In the genomic region with DNA sequence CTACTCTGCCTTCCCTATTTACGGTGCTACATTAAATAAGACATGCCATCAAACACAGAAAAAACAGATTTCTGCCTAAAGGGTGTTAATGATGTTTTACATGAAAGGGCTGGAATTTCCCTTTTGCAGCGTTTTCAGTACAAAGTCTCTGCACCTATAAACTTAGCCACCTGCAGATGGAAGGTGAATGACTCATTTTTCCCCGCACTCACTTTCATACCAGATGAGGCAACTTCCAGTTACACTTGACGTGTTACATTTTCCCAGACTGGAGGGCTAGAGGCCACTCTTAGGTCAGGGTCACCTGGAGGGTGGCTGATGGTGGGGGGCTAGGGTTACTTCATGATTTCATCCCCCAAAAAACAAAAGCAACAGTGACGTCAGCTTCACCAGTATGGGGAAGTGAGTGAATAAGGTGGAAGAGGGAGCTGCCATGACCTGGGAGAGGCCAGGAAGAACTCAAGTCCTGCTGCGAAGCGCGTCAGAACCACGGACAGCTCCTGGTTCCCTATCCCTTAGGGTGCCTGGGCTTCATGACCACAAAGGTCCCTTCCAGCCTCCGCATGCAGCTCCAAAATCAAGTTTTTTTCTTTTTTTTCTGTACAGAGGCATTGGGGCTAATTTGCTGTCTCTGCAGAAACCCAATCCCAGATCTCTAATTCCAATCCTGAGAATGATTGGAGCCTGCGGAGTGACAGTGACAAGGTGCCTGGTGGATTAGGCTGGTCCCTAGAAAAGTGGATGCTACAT, we compare ENCODE assay signal across 8 cellular contexts.
A peak's percentile ranks its signal among the peaks of the same experiment; 100 is the strongest.
DNase-seq lines count a peak whose midpoint lies in the region; ATAC-seq, FAIRE-seq and TF ChIP-seq lines count a peak whose summit lies in the region.

No MANE protein-coding gene starts in this region.

- no peak overlapping the region for H3K14ac ChIP-seq in H1 (ENCODE audit: insufficient read length)

- peak; percentile 58 for FAIRE-seq in H1 (lab: Jason Lieb, UNC)

- H3K79me1 ChIP-seq in H1 (ENCODE audit: low read depth, low read length) = no peaks in the 10 kb centered on the region

- H4K8ac ChIP-seq in H1 (ENCODE audit: extremely low read depth, insufficient read depth, low read length) = no peak overlapping the region

- no peak overlapping the region for H3K18ac ChIP-seq in H1 (ENCODE audit: extremely low read depth, low read length)

- no peak overlapping the region for H2BK15ac ChIP-seq in H1 (ENCODE audit: low read length)

- no peak overlapping the region for H3K27ac ChIP-seq in H1 (ENCODE audit: low read depth, low read length)

- no peak overlapping the region for H2AFZ ChIP-seq in H1 (ENCODE audit: low read length)

- in situ Hi-C loops in Caki2 (cut with HindIII; ENCODE audit: low pct_unique_long_range_greater_than_20kb, low sequenced_read_pairs) = no loop called here

- no peak overlapping the region for H4K91ac ChIP-seq in H1 (replicated peaks; ENCODE audit: insufficient read length, low read length)

- H2AK5ac ChIP-seq in H1 (ENCODE audit: low read depth, low read length) = no peak overlapping the region

- ATAC-seq in GM19468 (IDR thresholded peaks at IDR 0.05; ENCODE audit: extremely low read depth, unreplicated experiment) = peak; percentile 30

- no peak for TF ChIP-seq CTCF in LNCaP clone FGC (IDR thresholded peaks at IDR 0.05; ENCODE audit: control insufficient read depth, extremely low read depth, insufficient read depth)
- TF ChIP-seq CTCF in H1 (IDR thresholded peaks at IDR 0.05; ENCODE audit: control extremely low read depth in 1 of 3, insufficient read depth in 1 of 3, low read depth in 1 of 3, low read length in 3 of 3) = no peak

- POLR2A ChIA-PET in H1 (lab: Charles Lee; ENCODE audit: partially characterized antibody) = no interaction called here

- H2BK120ac ChIP-seq in H1 (replicated peaks; ENCODE audit: low read depth, low read length) = no peak overlapping the region

- no peaks in the 10 kb centered on the region for H3K36me3 ChIP-seq in H1 (ENCODE audit: control insufficient read depth in 2 of 4, insufficient read depth in 4 of 4, low read length in 3 of 4)

- peaks cover 3% of the 10 kb centered on the region; the same call in 1 of the 2 replicates for H3K23me2 ChIP-seq in H1 (ENCODE audit: low read depth, low read length)

- H3K56ac ChIP-seq in H1 (replicated peaks; ENCODE audit: insufficient read length, low read depth, low read length) = no peak overlapping the region

- no peak for TF ChIP-seq POLR2A in H1 (IDR thresholded peaks at IDR 0.05; ENCODE audit: control extremely low read depth in 1 of 2, low read depth in 2 of 2, low read length in 2 of 2)

- no peak overlapping the region for H2BK5ac ChIP-seq in H1 (ENCODE audit: low read depth, low read length)

- TF ChIP-seq EP300 in H1 (IDR thresholded peaks at IDR 0.05; ENCODE audit: borderline replicate concordance in 1 of 2, low read depth in 2 of 2, low read length in 2 of 2) = no peak

- no peak overlapping the region for H4K5ac ChIP-seq in H1 (ENCODE audit: insufficient read length, low read depth, low read length)

- CTCF ChIA-PET in H1 (lab: Charles Lee; ENCODE audit: partially characterized antibody) = interaction anchor here (1.1 to 1.3 kb wide), 2 partner anchors 14 to 36 kb away, joined by 3 to 5 read pairs; no protein-coding TSS in a partner anchor

- H3K27me3 ChIP-seq in H1 (replicated peaks in 1 of 4; ENCODE audit: control insufficient read depth in 3 of 4, extremely low read depth in 1 of 4, insufficient read depth in 3 of 4, low read length in 3 of 4) = no peaks in the 10 kb centered on the region

- no peak overlapping the region for H3K9ac ChIP-seq in H1 (replicated peaks in 1 of 4; ENCODE audit: extremely low read depth in 1 of 4, low read depth in 3 of 4, low read length in 3 of 4)

- no peak overlapping the region for H3K23ac ChIP-seq in H1 (ENCODE audit: insufficient read length)

- no peak overlapping the region for H3K4ac ChIP-seq in H1 (replicated peaks; ENCODE audit: insufficient read length, low read depth, low read length)

- H3K79me2 ChIP-seq in H1 (ENCODE audit: control insufficient read depth in 1 of 2, insufficient read depth in 2 of 2, low read length in 2 of 2) = no peaks in the 10 kb centered on the region

- no peak for TF ChIP-seq RAD21 in H1 (IDR thresholded peaks at IDR 0.05 in 1 of 2, conservative IDR thresholded peaks at IDR 0.05 in 1 of 2; ENCODE audit: low read depth in 2 of 2, low read length in 2 of 2)

- no peaks in the 10 kb centered on the region for H3K4me1 ChIP-seq in H1 (replicated peaks in 1 of 4; ENCODE audit: control insufficient read depth in 3 of 4, insufficient read depth in 4 of 4, low read length in 3 of 4)

- no peak overlapping the region for H2BK12ac ChIP-seq in H1 (ENCODE audit: low read depth, low read length)

- H2BK20ac ChIP-seq in H1 (ENCODE audit: low read length) = no peak overlapping the region

- DNase-seq in Caki2 (ENCODE audit: low read depth) (peak; percentile 32), LNCaP clone FGC (ENCODE audit: low read depth) (peak; percentile 26), H1 (ENCODE audit: low read depth in 1 of 2, low spot score in 2 of 2) (peak; percentile 29 to 80), CD1c-positive myeloid dendritic cell (ENCODE audit: extremely low spot score) (no peak), GF-D8 (lab: John Stamatoyannopoulos, UW) (no peak), amniotic stem cell (lab: John Stamatoyannopoulos, UW) (no peak), NCI-H1436 treated with DMSO at 0.1 percent for 48 hours (lab: John Stamatoyannopoulos, UW) (no peak)

- H3K9me3 ChIP-seq in H1 (ENCODE audit: insufficient read depth in 2 of 2, low read depth in 1 of 2, low read length in 1 of 2) = no peaks in the 10 kb centered on the region

- peaks cover 0 to 5% of the 10 kb centered on the region in 2 experiments for H4K20me1 ChIP-seq in H1 (replicated peaks in 1 of 2; ENCODE audit: control insufficient read depth in 1 of 2, insufficient read depth in 2 of 2, low read length in 2 of 2)

- H3K4me2 ChIP-seq in H1 (ENCODE audit: insufficient read depth in 1 of 2, low read depth in 2 of 2, low read length in 2 of 2) = no peak overlapping the region

- no peak overlapping the region for H3K4me3 ChIP-seq in LNCaP clone FGC (ENCODE audit: low read depth, low read length)
- no peak overlapping the region for H3K4me3 ChIP-seq in H1 (ENCODE audit: extremely low read depth in 1 of 4, insufficient read depth in 2 of 4, low read depth in 3 of 4, low read length in 4 of 4)

- WGBS in H1 (ENCODE audit: extremely low coverage in 1 of 2, insufficient coverage in 1 of 2, insufficient read length in 1 of 2, insufficient replicate concordance in 2 of 2, low coverage in 1 of 2, low lambda C conversion rate in 2 of 2, missing lambda C conversion rate in 1 of 2), 2 experiments = 51% methylated on average over 11 of the region's 11 CpGs; no CpG with 5 or more reads in 1 of the 2 experiments

TF ChIP-seq in H1, 55 proteins besides CTCF, POLR2A, EP300 and RAD21:
- no peak for TF ChIP-seq CEBPB (IDR thresholded peaks at IDR 0.05; ENCODE audit: low read depth, low read length)
- peak in 1 of 2 experiments; percentile 64; a peak in 1 of 4 replicates for TF ChIP-seq SIN3A (conservative IDR thresholded peaks at IDR 0.05 in 1 of 2, IDR thresholded peaks at IDR 0.05 in 1 of 2; ENCODE audit: low read depth in 1 of 2, low read length in 2 of 2)

Comparison
In these comparisons a context has a peak if more than half of its experiments do, and no peak if none do; other contexts are left out.
1. DNase-seq: peak in Caki2 (single experiment), LNCaP clone FGC (single experiment) and H1 (2 of 2); none in CD1c-positive myeloid dendritic cell (single experiment), GF-D8 (single experiment), amniotic stem cell (single experiment) and NCI-H1436 treated with DMSO at 0.1 percent for 48 hours (single experiment).